13 cellular contexts compared by ENCODE assay signal in genomic region chr15:28588977-28589606, GRCh38. TPM values are rescaled to one million over a fixed set of nuclear protein-coding genes. Genes with fewer than 3 reads are reported as not detected.
DNase-seq lines count a peak whose midpoint lies in the region; ATAC-seq and TF ChIP-seq lines count a peak whose summit lies in the region.
"Not testable (repeated sequence)": the region's sequence is repeated elsewhere in the genome, so short reads cannot be mapped to it uniquely, and the experiment has no call there.
"Had no signal": no experiment of that assay in that cellular context is flagged by ENCODE, and none has a peak within 500 bp of the region (broad histone marks: within the 10 kb centered on the region; RNA-seq: fewer than 3 reads in every experiment).

No MANE protein-coding gene starts in this region.

- not testable (repeated sequence) for H3K4me1 Mint-ChIP-seq in activated T-cell treated with anti-CD3 and anti-CD28 coated beads, Interleukin-2, amount 50 U/mL, for 4 hours (ENCODE audit: low read depth)

- not testable (repeated sequence) for H3K36me3 Mint-ChIP-seq in activated T-cell treated with anti-CD3 and anti-CD28 coated beads, Interleukin-2, amount 50 U/mL, for 4 hours (ENCODE audit: insufficient read depth)

- not testable (repeated sequence) for H3F3A ChIP-seq in PC-3 (ENCODE audit: low read length, unreplicated experiment)

- not testable (repeated sequence) for H3K4me2 ChIP-seq in PC-3 (ENCODE audit: low read length)

- ATAC-seq in GM18498 (IDR thresholded peaks at IDR 0.05; ENCODE audit: unreplicated experiment) (peak; percentile 52), PC-3 (peak; percentile 43; the same call in 1 of the 2 replicates), right lobe of liver (peak; percentile 59 to 76 (median 68))
- ATAC-seq in activated T-cell treated with anti-CD3 and anti-CD28 coated beads, Interleukin-2, amount 50 U/mL, for 4 hours, result peak; percentile 71 to 72

- POLR2A ChIA-PET in PC-3 (lab: Charles Lee; ENCODE audit: unreplicated experiment), result not testable (repeated sequence)

- H3K36me3 ChIP-seq in PC-3 (ENCODE audit: low read depth, low read length); right lobe of liver; sigmoid colon: not testable (repeated sequence)

- not testable (repeated sequence) for H3K9ac ChIP-seq in PC-3 (ENCODE audit: low read length)

- H3K79me2 ChIP-seq in PC-3 (ENCODE audit: low read length), result not testable (repeated sequence)

- not testable (repeated sequence) for DNase-seq in HFF-Myc (ENCODE audit: extremely low read depth, low read depth); PC-3; activated T-cell treated with anti-CD3 and anti-CD28 coated beads, Interleukin-2, amount 50 U/mL, for 4 hours; epithelial cell of prostate (ENCODE audit: low read depth, low spot score); right lobe of liver; sigmoid colon

- TF ChIP-seq POLR2A in right lobe of liver (IDR thresholded peaks at IDR 0.05); sigmoid colon (IDR thresholded peaks at IDR 0.05): not testable (repeated sequence)

- intact Hi-C loops in PC-3 (cut with micrococcal nuclease); right lobe of liver (cut with DNase I); sigmoid colon (cut with DNase I): not testable (repeated sequence)

- H3K9me3 ChIP-seq in PC-3 (ENCODE audit: low read length); right lobe of liver; sigmoid colon: not testable (repeated sequence)

- 0% methylated on average over 3 of the region's 72 CpGs for WGBS in right lobe of liver (ENCODE audit: insufficient coverage, low coverage, low lambda C conversion rate, missing lambda C conversion rate)
- WGBS in sigmoid colon, 2 donors, result 0% methylated on average over 1 of the region's 72 CpGs; no CpG with 5 or more reads in 1 of the 2 donors

- not testable (repeated sequence) for H3K9me2 ChIP-seq in PC-3 (replicated peaks; ENCODE audit: low read length)

- not testable (repeated sequence) for H4K20me1 ChIP-seq in PC-3 (ENCODE audit: low read length)

- H3K27me3 ChIP-seq in PC-3 (ENCODE audit: low read length); right lobe of liver; sigmoid colon: not testable (repeated sequence)

- H3K4me1 ChIP-seq in PC-3 (ENCODE audit: insufficient read depth, low read length); right lobe of liver; sigmoid colon: not testable (repeated sequence)

- H2AFZ ChIP-seq in PC-3 (ENCODE audit: low read length), result not testable (repeated sequence)

- TF ChIP-seq EP300 in sigmoid colon (IDR thresholded peaks at IDR 0.05), result not testable (repeated sequence)

- peak overlapping the region; percentile 76 for H3K27ac ChIP-seq in 22Rv1
- not testable (repeated sequence) for H3K27ac ChIP-seq in PC-3 (ENCODE audit: low read length); right lobe of liver
- peak overlapping the region; percentile 39 for H3K27ac ChIP-seq in epithelial cell of prostate
- H3K27ac ChIP-seq in sigmoid colon, result peak overlapping the region in 3 of 4 donors; percentile 64 to 69 (median 65)

- H3K27me3 Mint-ChIP-seq in activated T-cell treated with anti-CD3 and anti-CD28 coated beads, Interleukin-2, amount 50 U/mL, for 4 hours (ENCODE audit: low read depth), result not testable (repeated sequence)

- BruUV-seq in PC-3 (replicated peaks; lab: Mats Ljungman, UMichigan), result not testable (repeated sequence)

- H3K9me3 Mint-ChIP-seq in activated T-cell treated with anti-CD3 and anti-CD28 coated beads, Interleukin-2, amount 50 U/mL, for 4 hours, result not testable (repeated sequence)

- not testable (repeated sequence) for H3K4me3 Mint-ChIP-seq in activated T-cell treated with anti-CD3 and anti-CD28 coated beads, Interleukin-2, amount 50 U/mL, for 4 hours

- TF ChIP-seq CTCF in 22Rv1 (IDR thresholded peaks at IDR 0.05); HFF-Myc (IDR thresholded peaks at IDR 0.05; ENCODE audit: low read depth, low read length, missing control alignments); PC-3 (conservative IDR thresholded peaks at IDR 0.05; ENCODE audit: low read depth, low read length); right lobe of liver (IDR thresholded peaks at IDR 0.05); sigmoid colon (IDR thresholded peaks at IDR 0.05): not testable (repeated sequence)

- 0 out of 2 replicates have a peak overlapping the region, but pooled peaks have one; percentile 9 for H3K4me3 ChIP-seq in HFF-Myc (replicated peaks; ENCODE audit: low read depth, low read length)
- not testable (repeated sequence) for H3K4me3 ChIP-seq in PC-3 (ENCODE audit: low read length)
- H3K4me3 ChIP-seq in right lobe of liver, result peak overlapping the region in 2 of 3 donors; percentile 29 to 45
- H3K4me3 ChIP-seq in sigmoid colon, result peak overlapping the region in 3 of 4 donors; percentile 22 to 40 (median 37)

- CTCF ChIA-PET in PC-3 (lab: Charles Lee), result not testable (repeated sequence)

RNA-seq across cellular contexts. Expression of gene GOLGA6L25, which starts 35.7 kb away (rescaled TPM):
- total RNA-seq in PC-3 (2014; rRNA removed) (not detected in 2 replicates), right lobe of liver (not detected), sigmoid colon (not detected)
- not detected for total RNA-seq in activated T-cell treated with anti-CD3 and anti-CD28 coated beads, Interleukin-2, amount 50 U/mL, for 4 hours
- not detected for polyA plus RNA-seq in sigmoid colon
- total RNA-seq: LHCN-M2, mononuclear cell, RPMI7951, smooth muscle cell had no signal
- polyA plus RNA-seq: adipose tissue, smooth muscle cell had no signal

RNA-seq across cellular contexts. Expression of gene GOLGA8G, which starts 56.3 kb away (rescaled TPM):
- total RNA-seq in PC-3 (2014; rRNA removed) (not detected in 2 replicates), right lobe of liver (under 1 TPM in 1 of 6 experiments, not detected in 5; 0.06 TPM), sigmoid colon (under 1 TPM in 1 of 4 donors, not detected in 3; 0.55 TPM)
- total RNA-seq in activated T-cell treated with anti-CD3 and anti-CD28 coated beads, Interleukin-2, amount 50 U/mL, for 4 hours, result not detected
- polyA plus RNA-seq in sigmoid colon, result under 1 TPM in 1 of 3 donors, not detected in 2; under 0.01 TPM
- total RNA-seq: mononuclear cell, RPMI7951, smooth muscle cell had no signal
- polyA plus RNA-seq: adipose tissue, smooth muscle cell had no signal
